ENCODE assay signal across 20 cellular contexts in genomic region chr2:45368792-45369191, GRCh38.
A peak's percentile ranks its signal among the peaks of the same experiment; 100 is the strongest.
DNase-seq lines count a peak whose midpoint lies in the region; ATAC-seq, FAIRE-seq and TF ChIP-seq lines count a peak whose summit lies in the region.
"Had no signal": no experiment of that assay in that cellular context is flagged by ENCODE, and none has a peak within 500 bp of the region (broad histone marks: within the 10 kb centered on the region; RNA-seq: fewer than 3 reads in every experiment).

No MANE protein-coding gene starts in this region.

- H3K27ac Mint-ChIP-seq in activated T-helper 1 cell treated with anti-CD3 and anti-CD28 coated beads, Interleukin-12 subunit alpha, Interleukin-12 subunit beta, Interleukin-2, Interleukin-4 antibody, amounts not matched to agents 30 ng/mL and 10 ng/mL and 1 ng/mL, durations not matched to agents 14 hours and 24 hours and 36 hours: no peak overlapping the region
- H3K27ac Mint-ChIP-seq: CD4-positive, CD25-positive, alpha-beta regulatory T cell; CD8-positive, alpha-beta T cell had no signal

- TF ChIP-seq EP300 in HepG2 (IDR thresholded peaks at IDR 0.05; ENCODE audit: low read depth in 2 of 2, low read length in 2 of 2) (no peak), HepG2 (CRISPR knock-in tag; IDR thresholded peaks at IDR 0.05; ENCODE audit: borderline replicate concordance) (no peak)

- H3K4me2 ChIP-seq in OCI-LY7 (ENCODE audit: low read length) (no peak overlapping the region), HepG2 (ENCODE audit: low read depth, low read length) (no peak overlapping the region)

- H3K27me3 ChIP-seq in body of pancreas (no peaks in the 10 kb centered on the region), HepG2 (ENCODE audit: control insufficient read depth in 1 of 2, insufficient read depth in 2 of 2, low read length in 2 of 2) (no peaks in the 10 kb centered on the region), pancreas (no peaks in the 10 kb centered on the region)

- POLR2A ChIA-PET in OCI-LY7 (lab: Charles Lee): no interaction called here
- POLR2A ChIA-PET in HepG2 (lab: Yijun Ruan, JAX): no interaction called here

- TF ChIP-seq CTCF in OCI-LY7 (conservative IDR thresholded peaks at IDR 0.05; ENCODE audit: low read length) (no peak), body of pancreas (IDR thresholded peaks at IDR 0.05) (peak in 1 of 7 experiments; percentile 7), HepG2 (CRISPR knock-in tag; IDR thresholded peaks at IDR 0.05) (no peak), pancreas (IDR thresholded peaks at IDR 0.05) (no peak)

- no peaks in the 10 kb centered on the region for H3K9me3 Mint-ChIP-seq in activated T-helper 1 cell treated with anti-CD3 and anti-CD28 coated beads, Interleukin-12 subunit alpha, Interleukin-12 subunit beta, Interleukin-2, Interleukin-4 antibody, amounts not matched to agents 30 ng/mL and 10 ng/mL and 1 ng/mL, durations not matched to agents 14 hours and 24 hours and 36 hours
- H3K9me3 Mint-ChIP-seq: CD8-positive, alpha-beta T cell had no signal

- TF ChIP-seq POLR2A in body of pancreas (IDR thresholded peaks at IDR 0.05) (no peak), HepG2 (IDR thresholded peaks at IDR 0.05; ENCODE audit: insufficient read depth in 1 of 2, low read depth in 2 of 2, low read length in 2 of 2) (no peak)

- BruUV-seq in OCI-LY7 (replicated peaks; lab: Mats Ljungman, UMichigan) (no TSS peak), HepG2 (replicated peaks; lab: Mats Ljungman, UMichigan) (no TSS peak)

- peaks cover 13% of the 10 kb centered on the region for H3K27me3 Mint-ChIP-seq in activated T-helper 1 cell treated with anti-CD3 and anti-CD28 coated beads, Interleukin-12 subunit alpha, Interleukin-12 subunit beta, Interleukin-2, Interleukin-4 antibody, amounts not matched to agents 30 ng/mL and 10 ng/mL and 1 ng/mL, durations not matched to agents 14 hours and 24 hours and 36 hours (ENCODE audit: insufficient read depth)

- no peak overlapping the region for H3K9ac ChIP-seq in HepG2 (ENCODE audit: insufficient read depth, low read depth, low read length)

- H3K36me3 Mint-ChIP-seq in activated T-helper 1 cell treated with anti-CD3 and anti-CD28 coated beads, Interleukin-12 subunit alpha, Interleukin-12 subunit beta, Interleukin-2, Interleukin-4 antibody, amounts not matched to agents 30 ng/mL and 10 ng/mL and 1 ng/mL, durations not matched to agents 14 hours and 24 hours and 36 hours (ENCODE audit: low read depth): no peaks in the 10 kb centered on the region
- H3K36me3 Mint-ChIP-seq: CD4-positive, CD25-positive, alpha-beta regulatory T cell; CD8-positive, alpha-beta T cell had no signal

- peaks cover 9% of the 10 kb centered on the region for H3K4me1 ChIP-seq in OCI-LY7 (ENCODE audit: insufficient read depth, low read length, poor library complexity, severe bottlenecking)
- H3K4me1 ChIP-seq in body of pancreas: peaks cover 11% of the 10 kb centered on the region
- peaks cover 11% of the 10 kb centered on the region for H3K4me1 ChIP-seq in HepG2 (ENCODE audit: insufficient read depth, low read length)
- peaks cover 0 to 15% (median 0%) of the 10 kb centered on the region in 3 donors for H3K4me1 ChIP-seq in pancreas
- H3K4me1 ChIP-seq: Caco-2 had no signal

- in situ Hi-C loops in HepG2 (cut with HindIII; ENCODE audit: extremely low pct_ligation_motif_present, low pct_unique_long_range_greater_than_20kb): no loop called here

- 0 out of 2 replicates have a peak, but pooled peaks cover 5% of the 10 kb centered on the region for H3K9me3 ChIP-seq in OCI-LY7 (ENCODE audit: low read length)
- H3K9me3 ChIP-seq in body of pancreas: no peaks in the 10 kb centered on the region
- H3K9me3 ChIP-seq in HepG2 (ENCODE audit: low read length): no peaks in the 10 kb centered on the region
- H3K9me3 ChIP-seq in pancreas: no peaks in the 10 kb centered on the region
- H3K9me3 ChIP-seq: Caco-2 had no signal

- WGBS in body of pancreas, 2 donors: 44 to 47% methylated on average over 1 of the region's 1 CpG
- 100% methylated on average over 1 of the region's 1 CpG for WGBS in HepG2 (ENCODE audit: low lambda C conversion rate)
- 36 to 44% methylated on average over 1 of the region's 1 CpG for WGBS in pancreas, 2 donors

- CTCF ChIA-PET in OCI-LY7 (lab: Charles Lee; ENCODE audit: unreplicated experiment) (no interaction called here), HepG2 (lab: Yijun Ruan, JAX; ENCODE audit: low intra/inter-chr PET ratio, low total read pairs) (no interaction called here)

- H3K79me2 ChIP-seq in OCI-LY7 (ENCODE audit: insufficient read depth, low read depth, low read length) (no peaks in the 10 kb centered on the region), HepG2 (ENCODE audit: insufficient read depth, low read length) (no peaks in the 10 kb centered on the region)

- H3K4me3 ChIP-seq in OCI-LY7 (ENCODE audit: low read depth, low read length, poor library complexity, severe bottlenecking) (no peak overlapping the region), body of pancreas (no peak overlapping the region), HepG2 (replicated peaks in 1 of 3; ENCODE audit: insufficient read depth in 1 of 3, low read depth in 2 of 3, low read length in 3 of 3) (no peak overlapping the region), pancreas (no peak overlapping the region)

- FAIRE-seq in HepG2 (lab: Jason Lieb, UNC): no peak
- FAIRE-seq in pancreas (lab: Jason Lieb, UNC): no peak
- FAIRE-seq: GM12892, GM19239 had no signal

- TF ChIP-seq RAD21 in HepG2 (CRISPR knock-in tag; IDR thresholded peaks at IDR 0.05): no peak

- H3K9me2 ChIP-seq in OCI-LY7 (ENCODE audit: insufficient read depth, low read length): no peaks in the 10 kb centered on the region

- H4K20me1 ChIP-seq in OCI-LY7 (ENCODE audit: insufficient read depth, low read length) (no peaks in the 10 kb centered on the region), HepG2 (ENCODE audit: insufficient read depth, low read length) (no peaks in the 10 kb centered on the region)

- H2AFZ ChIP-seq in OCI-LY7 (ENCODE audit: low read length) (peak overlapping the region; percentile 30; the same call in 1 of the 2 replicates), HepG2 (ENCODE audit: low read length) (no peak overlapping the region)

- no peaks in the 10 kb centered on the region for H3K4me1 Mint-ChIP-seq in activated T-helper 1 cell treated with anti-CD3 and anti-CD28 coated beads, Interleukin-12 subunit alpha, Interleukin-12 subunit beta, Interleukin-2, Interleukin-4 antibody, amounts not matched to agents 30 ng/mL and 10 ng/mL and 1 ng/mL, durations not matched to agents 14 hours and 24 hours and 36 hours (ENCODE audit: low read depth)
- H3K4me1 Mint-ChIP-seq: CD4-positive, CD25-positive, alpha-beta regulatory T cell had no signal

- no peak overlapping the region for H3K4me3 Mint-ChIP-seq in activated T-helper 1 cell treated with anti-CD3 and anti-CD28 coated beads, Interleukin-12 subunit alpha, Interleukin-12 subunit beta, Interleukin-2, Interleukin-4 antibody, amounts not matched to agents 30 ng/mL and 10 ng/mL and 1 ng/mL, durations not matched to agents 14 hours and 24 hours and 36 hours
- H3K4me3 Mint-ChIP-seq: CD4-positive, CD25-positive, alpha-beta regulatory T cell; CD8-positive, alpha-beta T cell had no signal

- H3K27ac ChIP-seq in OCI-LY7 (ENCODE audit: low read depth, low read length, poor library complexity, severe bottlenecking): no peak overlapping the region
- H3K27ac ChIP-seq in body of pancreas: peak overlapping the region in 1 of 4 donors; percentile 37
- no peak overlapping the region for H3K27ac ChIP-seq in HepG2 (ENCODE audit: extremely low read length, insufficient read depth, low read length)
- peak overlapping the region in 2 of 4 donors; percentile 9 to 38 for H3K27ac ChIP-seq in pancreas

- H3K36me3 ChIP-seq in OCI-LY7 (ENCODE audit: insufficient read depth, low read length) (no peaks in the 10 kb centered on the region), body of pancreas (replicated peaks in 1 of 2; ENCODE audit: insufficient read depth in 1 of 2, low read depth in 2 of 2) (no peaks in the 10 kb centered on the region), HepG2 (replicated peaks in 1 of 2; ENCODE audit: control insufficient read depth in 1 of 2, insufficient read depth in 2 of 2, low read length in 2 of 2) (no peaks in the 10 kb centered on the region), pancreas (no peaks in the 10 kb centered on the region)

- DNase-seq in OCI-LY7 (ENCODE audit: low spot score) (no peak), body of pancreas (peak; percentile 27 to 55 (median 42)), HepG2 (ENCODE audit: low spot score) (no peak), pancreas (peak in 3 of 6 donors; percentile 26 to 59 (median 30)), Ammon's horn (ENCODE audit: low spot score) (no peak), AG08396 (ENCODE audit: low spot score) (no peak)
- DNase-seq in activated T-helper 1 cell treated with anti-CD3 and anti-CD28 coated beads, Interleukin-12 subunit alpha, Interleukin-12 subunit beta, Interleukin-2, Interleukin-4 antibody, amounts not matched to agents 30 ng/mL and 10 ng/mL and 1 ng/mL, durations not matched to agents 14 hours and 24 hours and 36 hours (ENCODE audit: low spot score): no peak
- DNase-seq: AML-193; C1 segment of cervical spinal cord; Caco-2; CD4-positive, CD25-positive, alpha-beta regulatory T cell; CD8-positive, alpha-beta T cell; DMS153; DND-41; GOT3; H7; HCEC 1CT had no signal

- intact Hi-C loops in OCI-LY7 (cut with micrococcal nuclease; ENCODE audit: unreplicated experiment) (no loop called here), body of pancreas (cut with DNase I) (no loop called here), HepG2 (cut with micrococcal nuclease; ENCODE audit: unreplicated experiment) (no loop called here), pancreas (cut with DNase I) (no loop called here)
- intact Hi-C loops in activated T-helper 1 cell treated with anti-CD3 and anti-CD28 coated beads, Interleukin-12 subunit alpha, Interleukin-12 subunit beta, Interleukin-2, Interleukin-4 antibody, amounts not matched to agents 30 ng/mL and 10 ng/mL and 1 ng/mL, durations not matched to agents 14 hours and 24 hours and 36 hours (cut with micrococcal nuclease): no loop called here

- ATAC-seq in body of pancreas (peak; percentile 68), HepG2 (no peak), pancreas (peak; percentile 82 to 96 (median 93)), GM21786 (IDR thresholded peaks at IDR 0.05; ENCODE audit: unreplicated experiment) (no peak)
- ATAC-seq: CD8-positive, alpha-beta T cell had no signal

TF ChIP-seq in HepG2, 621 proteins besides CTCF, POLR2A, EP300 and RAD21 (continues in another document):
- no peak for TF ChIP-seq ZFP91 (CRISPR knock-in tag; IDR thresholded peaks at IDR 0.05; ENCODE audit: borderline replicate concordance)

Comparison
In these comparisons a context has a peak if more than half of its experiments do, and no peak if none do; other contexts are left out.
1. DNase-seq: peak in body of pancreas (4 of 4); none in OCI-LY7 (single experiment), HepG2 (single experiment), Ammon's horn (single experiment), AG08396 (single experiment) and activated T-helper 1 cell treated with anti-CD3 and anti-CD28 coated beads, Interleukin-12 subunit alpha, Interleukin-12 subunit beta, Interleukin-2, Interleukin-4 antibody, amounts not matched to agents 30 ng/mL and 10 ng/mL and 1 ng/mL, durations not matched to agents 14 hours and 24 hours and 36 hours (single experiment).
2. ATAC-seq: peak in body of pancreas (single experiment) and pancreas (4 of 4); none in HepG2 (single experiment) and GM21786 (single experiment).